2 cellular contexts compared by ENCODE assay signal in the genomic region with DNA sequence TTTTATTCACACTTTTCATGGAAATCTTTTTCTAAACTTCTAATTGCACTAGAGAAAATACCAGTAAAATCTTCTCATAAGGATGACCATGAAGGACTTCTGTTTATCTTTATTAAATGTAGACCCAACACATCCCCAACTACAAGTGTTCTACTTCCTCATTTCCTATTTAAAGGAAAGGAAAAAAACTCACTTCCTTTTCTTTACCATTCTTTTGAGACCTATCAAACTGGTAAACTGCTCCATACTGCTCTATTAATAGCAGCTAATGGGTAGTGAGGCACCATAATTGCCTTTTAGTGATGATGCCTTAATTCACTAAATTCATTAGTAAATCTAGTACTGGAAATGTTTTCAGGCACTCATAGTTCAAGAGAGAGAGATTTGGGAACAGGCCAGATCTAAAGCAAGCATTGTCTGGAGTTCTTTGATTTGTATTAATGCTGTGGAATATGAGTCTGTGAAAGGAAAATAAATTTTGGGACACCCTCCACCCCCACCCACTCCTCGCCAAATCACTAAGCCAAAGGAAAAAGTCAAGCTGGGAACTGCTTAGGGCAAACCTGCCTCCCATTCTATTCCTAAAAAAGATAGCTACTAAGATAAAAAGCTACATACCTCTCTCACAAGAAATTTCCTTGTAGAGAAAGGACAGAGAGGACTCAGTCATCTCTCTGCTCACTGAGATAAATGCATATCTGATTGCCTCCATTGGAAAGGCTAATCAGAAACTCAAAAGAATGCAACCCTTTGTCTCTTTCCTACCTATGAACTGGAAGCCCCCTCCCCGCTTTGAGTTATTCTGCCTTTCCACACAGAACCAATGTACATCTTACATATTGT.
TF ChIP-seq lines count a peak whose summit lies in the region.

No MANE protein-coding gene starts in this region.

TF ChIP-seq in A549, 52 proteins besides CTCF, POLR2A, EP300 and RAD21 (continued from another document):
- TF ChIP-seq NPAS2 (CRISPR knock-in tag; IDR thresholded peaks at IDR 0.05; ENCODE audit: borderline replicate concordance) (no peak), CEBPB (IDR thresholded peaks at IDR 0.05) (no peak), HOXA7 (CRISPR knock-in tag; IDR thresholded peaks at IDR 0.05) (no peak), GATA3 (IDR thresholded peaks at IDR 0.05; ENCODE audit: borderline replicate concordance) (no peak), SREBF2 (IDR thresholded peaks at IDR 0.05) (no peak), TP53 (CRISPR knock-in tag; IDR thresholded peaks at IDR 0.05) (no peak), JUNB (IDR thresholded peaks at IDR 0.05) (no peak), JUN (IDR thresholded peaks at IDR 0.05) (no peak)
- TF ChIP-seq, protein P1, sequence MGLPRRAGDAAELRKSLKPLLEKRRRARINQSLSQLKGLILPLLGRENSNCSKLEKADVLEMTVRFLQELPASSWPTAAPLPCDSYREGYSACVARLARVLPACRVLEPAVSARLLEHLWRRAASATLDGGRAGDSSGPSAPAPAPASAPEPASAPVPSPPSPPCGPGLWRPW (IDR thresholded peaks at IDR 0.05) = no peak
- TF ChIP-seq, protein P2, sequence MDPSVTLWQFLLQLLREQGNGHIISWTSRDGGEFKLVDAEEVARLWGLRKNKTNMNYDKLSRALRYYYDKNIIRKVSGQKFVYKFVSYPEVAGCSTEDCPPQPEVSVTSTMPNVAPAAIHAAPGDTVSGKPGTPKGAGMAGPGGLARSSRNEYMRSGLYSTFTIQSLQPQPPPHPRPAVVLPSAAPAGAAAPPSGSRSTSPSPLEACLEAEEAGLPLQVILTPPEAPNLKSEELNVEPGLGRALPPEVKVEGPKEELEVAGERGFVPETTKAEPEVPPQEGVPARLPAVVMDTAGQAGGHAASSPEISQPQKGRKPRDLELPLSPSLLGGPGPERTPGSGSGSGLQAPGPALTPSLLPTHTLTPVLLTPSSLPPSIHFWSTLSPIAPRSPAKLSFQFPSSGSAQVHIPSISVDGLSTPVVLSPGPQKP (IDR thresholded peaks at IDR 0.05; ENCODE audit: low read depth, low read length) = no peak

TF ChIP-seq in HEK293T, 16 proteins besides CTCF, POLR2A, EP300 and RAD21 (continued from another document):
- TF ChIP-seq BHLHE40 (IDR thresholded peaks at IDR 0.05; ENCODE audit: borderline replicate concordance) = no peak
